In the genomic region with DNA sequence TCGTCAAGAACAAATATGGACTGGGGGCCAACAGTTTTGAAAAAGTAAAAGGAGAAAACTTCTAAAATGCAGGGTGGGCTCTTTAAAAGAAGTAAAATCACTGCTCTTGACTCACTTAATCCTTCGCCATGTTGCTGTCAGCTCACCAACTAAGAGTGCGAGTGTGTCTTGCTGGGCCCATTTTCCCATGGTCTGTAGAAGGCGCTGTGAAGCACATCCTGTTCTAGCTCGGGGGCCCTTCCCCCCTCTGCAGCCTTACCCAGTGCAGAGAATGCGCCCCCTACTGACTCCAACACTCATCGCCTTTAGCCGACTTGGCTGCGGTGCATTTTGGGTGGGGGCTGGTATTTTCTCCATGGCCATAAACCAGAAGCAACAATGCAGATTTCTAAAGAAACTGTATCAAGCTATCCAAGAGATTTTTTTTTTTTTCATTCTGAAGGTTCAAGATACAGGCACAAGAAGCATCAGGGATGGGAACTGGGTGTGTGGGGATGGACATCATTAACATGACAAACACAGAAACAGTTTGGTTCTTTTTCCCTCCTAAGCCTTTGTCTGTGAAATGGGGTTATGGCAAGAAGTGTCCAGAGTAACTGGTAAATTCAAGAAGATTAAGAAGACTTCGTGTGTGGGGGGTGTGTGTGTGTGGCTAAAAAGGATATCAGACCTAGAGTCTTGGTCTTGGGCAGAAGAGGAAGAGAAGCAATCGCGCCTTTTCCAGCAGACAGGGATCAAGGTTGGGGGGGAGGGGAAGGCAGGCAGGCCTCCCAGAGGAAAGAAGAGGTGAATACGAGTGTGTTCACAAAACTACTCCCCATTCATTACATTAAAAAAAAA, we compare ENCODE assay signal across 8 cellular contexts.
DNase-seq lines count a peak whose midpoint lies in the region; ATAC-seq and TF ChIP-seq lines count a peak whose summit lies in the region.

No MANE protein-coding gene starts in this region.

- TF ChIP-seq CTCF in GM13976 (IDR thresholded peaks at IDR 0.05; ENCODE audit: borderline replicate concordance, control extremely low read depth, extremely low read depth, insufficient read depth, missing control alignments) (peak; percentile 97), retinal pigment epithelial cell (conservative IDR thresholded peaks at IDR 0.05; ENCODE audit: low read depth, low read length) (peak; percentile 100)

- H3K4me3 ChIP-seq in retinal pigment epithelial cell (ENCODE audit: low read length): peak overlapping the region; percentile 88

- in situ Hi-C loops in GM13976 (cut with MboI; ENCODE audit: low sequenced_read_pairs, unreplicated experiment): loop anchor here (10.0 kb wide), 1 partner anchor 115 kb away; no protein-coding TSS in a partner anchor

- peak overlapping the region; percentile 93 for H3K4me3 Mint-ChIP-seq in T-helper 2 cell treated with Interferon-gamma antibody and Interleukin-4, amounts not matched to agents 5 μg/mL and 100 μg/mL, for 36 hours

- H3K4me1 Mint-ChIP-seq in T-helper 2 cell treated with Interferon-gamma antibody and Interleukin-4, amounts not matched to agents 5 μg/mL and 100 μg/mL, for 36 hours (ENCODE audit: low read depth): peaks cover 49% of the 10 kb centered on the region

- H3K27me3 Mint-ChIP-seq in T-helper 2 cell treated with Interferon-gamma antibody and Interleukin-4, amounts not matched to agents 5 μg/mL and 100 μg/mL, for 36 hours (ENCODE audit: low read depth): no peaks in the 10 kb centered on the region

- H3K9me3 Mint-ChIP-seq in T-helper 2 cell treated with Interferon-gamma antibody and Interleukin-4, amounts not matched to agents 5 μg/mL and 100 μg/mL, for 36 hours: no peaks in the 10 kb centered on the region

- H3K36me3 Mint-ChIP-seq in T-helper 2 cell treated with Interferon-gamma antibody and Interleukin-4, amounts not matched to agents 5 μg/mL and 100 μg/mL, for 36 hours (ENCODE audit: low read depth): peaks cover 61% of the 10 kb centered on the region

- peak overlapping the region; percentile 95 for H3K27ac Mint-ChIP-seq in T-helper 2 cell treated with Interferon-gamma antibody and Interleukin-4, amounts not matched to agents 5 μg/mL and 100 μg/mL, for 36 hours

- peak; percentile 46 for ATAC-seq in HG02943 (IDR thresholded peaks at IDR 0.05; ENCODE audit: low read depth, unreplicated experiment)

- DNase-seq in GM13976 (ENCODE audit: low spot score): peak; percentile 82
- DNase-seq in NCI-H187 (lab: John Stamatoyannopoulos, UW): peak; percentile 56 to 89
- peak; percentile 92 for DNase-seq in T-helper 2 cell treated with Interferon-gamma antibody and Interleukin-4, amounts not matched to agents 5 μg/mL and 100 μg/mL, for 36 hours (ENCODE audit: low spot score)
- DNase-seq in astrocyte of the hippocampus (ENCODE audit: low read depth, low spot score): peak; percentile 97
- DNase-seq in hypothalamus (lab: John Stamatoyannopoulos, UW): peak in 50 of 51 donors; percentile 7 to 93 (median 76)
- peak; percentile 95 for DNase-seq in retinal pigment epithelial cell (ENCODE audit: low read depth)
- no peak for DNase-seq in cortex of kidney (lab: John Stamatoyannopoulos, UW)
